Comparison of ENCODE assay signal across 7 cellular contexts in the genomic region with DNA sequence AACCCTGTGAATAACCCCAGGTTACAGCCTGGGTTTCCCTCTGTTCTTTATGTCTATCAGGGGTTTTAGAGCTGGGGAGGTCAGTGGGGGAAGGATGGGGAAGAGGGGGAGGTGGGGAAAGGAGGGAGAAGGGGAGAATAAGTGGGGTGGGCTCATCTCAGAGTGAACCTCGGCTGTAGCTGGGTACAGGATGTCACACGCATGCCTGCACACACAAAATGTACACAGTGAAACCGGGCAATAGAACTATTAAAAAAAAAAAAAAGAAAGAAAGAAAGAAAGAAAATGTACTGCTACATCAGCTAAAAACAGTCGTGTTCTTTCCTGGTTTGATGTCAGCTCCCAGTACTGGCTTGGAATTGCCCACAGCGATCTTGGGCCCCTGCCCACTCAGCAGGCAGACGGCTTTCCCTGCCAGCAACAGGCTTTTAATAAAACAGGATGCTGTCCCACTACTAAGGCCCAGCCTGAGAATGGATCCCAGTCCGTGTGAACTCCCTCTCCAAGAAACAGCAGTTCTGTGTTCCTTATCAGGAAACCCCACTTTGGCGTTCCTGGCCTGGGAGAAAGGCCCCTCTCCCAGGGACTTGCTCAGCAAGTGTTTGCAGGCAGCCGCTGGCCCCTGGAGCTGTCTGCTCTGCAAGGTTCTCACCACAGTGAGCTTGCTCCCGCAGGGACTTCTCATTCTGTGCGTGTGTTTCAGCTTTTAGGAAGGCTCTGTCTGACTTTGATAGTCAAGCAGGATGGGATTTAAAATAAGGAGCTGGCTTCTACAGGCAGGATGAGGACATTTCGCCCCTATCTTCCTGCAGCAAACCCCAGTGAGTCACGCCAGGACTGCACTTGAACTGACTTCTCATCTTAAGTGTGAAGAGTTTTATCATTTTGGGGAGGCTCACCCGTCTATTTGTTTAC.
DNase-seq lines count a peak whose midpoint lies in the region; ATAC-seq lines count a peak whose summit lies in the region.
"Not testable (repeated sequence)": the region's sequence is repeated elsewhere in the genome, so short reads cannot be mapped to it uniquely, and the experiment has no call there.

No MANE protein-coding gene starts in this region.

- 0 out of 2 replicates have a peak overlapping the region, but pooled peaks have one; percentile 28 for H3K4me3 ChIP-seq in SK-N-MC
- not testable (repeated sequence) for H3K4me3 ChIP-seq in right cardiac atrium (ENCODE audit: low read length); skeletal muscle satellite cell (ENCODE audit: low read length)

- not testable (repeated sequence) for H3K4me1 ChIP-seq in right cardiac atrium (ENCODE audit: control insufficient read depth, insufficient read depth, low read length); skeletal muscle satellite cell (ENCODE audit: control insufficient read depth, insufficient read depth, low read length)

- not testable (repeated sequence) for H3K9me3 ChIP-seq in SK-N-MC (ENCODE audit: low read depth, low read length); right cardiac atrium (ENCODE audit: control insufficient read depth, low read length); skeletal muscle satellite cell (replicated peaks; ENCODE audit: low read length)

- not testable (repeated sequence) for H3K36me3 ChIP-seq in SK-N-MC (ENCODE audit: insufficient read depth, low read length); skeletal muscle satellite cell (ENCODE audit: insufficient read depth, low read length)

- 7% methylated on average over 10 of the region's 14 CpGs for WGBS in right cardiac atrium

- not testable (repeated sequence) for H3K27me3 ChIP-seq in right cardiac atrium (ENCODE audit: control insufficient read depth, insufficient read depth); skeletal muscle satellite cell (ENCODE audit: control insufficient read depth, insufficient read depth, low read length)

- ATAC-seq in right cardiac atrium, result peak; percentile 92

- intact Hi-C loops in right cardiac atrium (cut with DNase I), result not testable (repeated sequence)

- DNase-seq in ELR (ENCODE audit: low read depth), result peak; percentile 12
- not testable (repeated sequence) for DNase-seq in SK-N-MC (ENCODE audit: low read depth, low spot score)
- DNase-seq in brain pericyte (ENCODE audit: low read depth, low spot score), result peak; percentile 25
- peak; percentile 27 for DNase-seq in fibroblast of peridontal ligament (ENCODE audit: extremely low read depth)
- peak; percentile 63 to 92 (median 91) for DNase-seq in right cardiac atrium
- peak; percentile 52 for DNase-seq in myocyte (ENCODE audit: low read depth)

- not testable (repeated sequence) for H3K9ac ChIP-seq in SK-N-MC (ENCODE audit: insufficient read length); skeletal muscle satellite cell (ENCODE audit: low read depth, low read length)

- peak overlapping the region; percentile 41 for H3K4me2 ChIP-seq in skeletal muscle satellite cell (ENCODE audit: low read length)

- H3K27ac ChIP-seq in SK-N-MC, result not testable (repeated sequence)
- peak overlapping the region; percentile 58 for H3K27ac ChIP-seq in right cardiac atrium (ENCODE audit: low read length)
